ENCODE assay signal across 11 cellular contexts in genomic region chr6:147166360-147166944, GRCh38. TPM values are rescaled to one million over a fixed set of nuclear protein-coding genes. Genes with fewer than 3 reads are reported as not detected.
DNase-seq lines count a peak whose midpoint lies in the region; ATAC-seq and TF ChIP-seq lines count a peak whose summit lies in the region.
"Had no signal": no experiment of that assay in that cellular context is flagged by ENCODE, and none has a peak within 500 bp of the region (broad histone marks: within the 10 kb centered on the region; RNA-seq: fewer than 3 reads in every experiment).

No MANE protein-coding gene starts in this region.

- no peaks in the 10 kb centered on the region for H3K9me3 ChIP-seq in upper lobe of right lung
- H3K9me3 ChIP-seq: stomach had no signal

- no peak for ATAC-seq in upper lobe of right lung

- H3K27ac ChIP-seq in upper lobe of right lung: no peak overlapping the region
- H3K27ac ChIP-seq: stomach had no signal

- intact Hi-C loops in upper lobe of right lung (cut with DNase I): no loop called here

- no peak overlapping the region for H3K4me3 ChIP-seq in NB4 (ENCODE audit: low read depth, low read length)
- H3K4me3 ChIP-seq in upper lobe of right lung: no peak overlapping the region
- H3K4me3 ChIP-seq: stomach had no signal

- no peaks in the 10 kb centered on the region for H3K36me3 ChIP-seq in upper lobe of right lung
- H3K36me3 ChIP-seq: stomach had no signal

- DNase-seq in ELF-1 (ENCODE audit: low read depth, low spot score) (peak; percentile 2), NB4 (ENCODE audit: low read depth) (peak; percentile 49), UCSD-AML1 (lab: John Stamatoyannopoulos, UW; ENCODE audit: unreplicated experiment) (peak; percentile 59), iris pigment epithelial cell (ENCODE audit: low read depth) (peak; percentile 41), DMS114 treated with DMSO at 0.1 percent for 48 hours (lab: John Stamatoyannopoulos, UW; ENCODE audit: unreplicated experiment) (no peak), upper lobe of right lung (no peak)
- no peak for DNase-seq in activated CD8-positive, alpha-beta memory T cell treated with anti-CD3 and anti-CD28 coated beads, Interleukin-2, amount 50 U/mL, for 48 hours
- no peak for DNase-seq in effector CD8-positive, alpha-beta T cell (lab: John Stamatoyannopoulos, UW)
- DNase-seq: effector CD4-positive, alpha-beta T cell; stomach; T-helper 2 cell had no signal

- TF ChIP-seq POLR2A in NB4 (IDR thresholded peaks at IDR 0.05; ENCODE audit: extremely low read depth, insufficient read length): no peak

- H3K4me1 ChIP-seq in upper lobe of right lung: no peaks in the 10 kb centered on the region
- H3K4me1 ChIP-seq: stomach had no signal

- no peaks in the 10 kb centered on the region for H3K27me3 ChIP-seq in upper lobe of right lung
- H3K27me3 ChIP-seq: stomach had no signal

- TF ChIP-seq CTCF in NB4 (IDR thresholded peaks at IDR 0.05; ENCODE audit: low read depth, low read length) (no peak), upper lobe of right lung (IDR thresholded peaks at IDR 0.05) (no peak)

RNA-seq across cellular contexts. Expression of gene STXBP5, which starts 37.8 kb away (rescaled TPM):
- total RNA-seq in upper lobe of right lung: 22.1 TPM

Comparison
In these comparisons a context has a peak if more than half of its experiments do, and no peak if none do; other contexts are left out.
1. DNase-seq: peak in ELF-1 (single experiment), NB4 (single experiment), UCSD-AML1 (single experiment) and iris pigment epithelial cell (single experiment); none in DMS114 treated with DMSO at 0.1 percent for 48 hours (single experiment), activated CD8-positive, alpha-beta memory T cell treated with anti-CD3 and anti-CD28 coated beads, Interleukin-2, amount 50 U/mL, for 48 hours (single experiment), upper lobe of right lung (single experiment) and effector CD8-positive, alpha-beta T cell (single experiment).